In the genomic region with DNA sequence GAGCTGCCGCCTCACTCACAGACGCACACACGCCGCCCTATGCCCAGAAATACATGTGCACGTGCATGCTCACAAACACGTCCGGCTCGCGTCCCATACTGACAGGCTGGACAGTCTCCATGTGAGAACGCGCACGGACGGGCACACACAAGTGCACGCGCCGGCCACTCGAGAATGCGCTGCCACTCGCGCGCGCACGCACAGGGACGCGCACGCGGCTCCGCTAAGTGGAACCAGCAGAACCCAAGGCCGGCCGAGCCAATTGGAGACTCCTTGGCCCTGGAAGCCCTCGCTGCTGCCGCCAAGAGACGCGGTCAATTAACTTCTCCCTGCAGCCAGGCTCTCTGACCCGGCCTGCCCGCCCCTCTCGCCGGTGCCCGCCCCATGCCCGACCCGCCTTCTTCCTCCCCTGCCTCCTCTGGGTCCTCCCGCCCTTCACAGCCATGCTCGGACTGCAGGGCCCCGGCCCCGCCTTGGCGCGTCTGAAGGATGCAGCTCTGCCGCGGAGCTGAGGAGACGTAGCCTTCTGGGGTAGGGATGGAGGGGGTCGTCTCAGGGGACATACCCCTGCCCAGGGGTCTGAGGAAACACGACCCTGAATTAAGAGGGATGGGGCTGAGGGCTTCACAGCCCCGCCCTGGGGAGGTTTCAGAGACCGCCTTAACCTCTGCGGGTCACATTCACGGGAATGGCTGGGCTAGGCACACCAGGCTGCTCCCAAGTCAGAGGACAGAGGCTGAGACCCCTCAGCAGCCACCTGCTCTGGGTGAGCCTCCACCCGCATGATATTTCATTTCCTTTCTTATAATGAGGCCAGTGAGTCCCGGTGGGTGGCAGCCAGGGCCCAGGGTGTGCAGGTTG, we compare ENCODE assay signal across 8 cellular contexts. TPM values are rescaled to one million over a fixed set of nuclear protein-coding genes. Genes with fewer than 3 reads are reported as not detected.
DNase-seq lines count a peak whose midpoint lies in the region; ATAC-seq and TF ChIP-seq lines count a peak whose summit lies in the region.

No MANE protein-coding gene starts in this region.

- ATAC-seq in IMR-90 (ENCODE audit: low read depth) (peak; percentile 88), HG02981 (IDR thresholded peaks at IDR 0.05; ENCODE audit: unreplicated experiment) (no peak)

- no peaks in the 10 kb centered on the region for H3K27me3 Mint-ChIP-seq in Caco-2 (ENCODE audit: insufficient read depth, unreplicated experiment)

- 6% methylated on average over 28 of the region's 58 CpGs; no CpG with 5 or more reads in 1 of the 2 experiments for WGBS in IMR-90 (ENCODE audit: extremely low coverage in 2 of 2, insufficient read length in 1 of 2), 2 experiments
- 6% methylated on average over 58 of the region's 58 CpGs for WGBS in urinary bladder

- no peak overlapping the region for H3K27ac ChIP-seq in IMR-90 (ENCODE audit: insufficient read depth, low read length)
- no peak overlapping the region for H3K27ac ChIP-seq in muscle layer of colon (ENCODE audit: low read depth, low read length)
- no peak overlapping the region for H3K27ac ChIP-seq in urinary bladder (ENCODE audit: low read depth)

- H3K27me3 ChIP-seq in Caco-2 (replicated peaks; ENCODE audit: control insufficient read depth, insufficient read depth, low read length) = no peaks in the 10 kb centered on the region
- peaks cover 52% of the 10 kb centered on the region for H3K27me3 ChIP-seq in IMR-90 (ENCODE audit: control insufficient read depth, insufficient read depth, low read length)
- no peaks in the 10 kb centered on the region for H3K27me3 ChIP-seq in muscle layer of colon (ENCODE audit: control insufficient read depth in 1 of 2, insufficient read depth in 2 of 2, low read length in 2 of 2)

- no peak overlapping the region for H3K23ac ChIP-seq in IMR-90 (ENCODE audit: low read depth, low read length)

- H2AFZ ChIP-seq in IMR-90 (replicated peaks; ENCODE audit: low read length, poor library complexity) = peak overlapping the region; percentile 83

- no peak overlapping the region for H3K27ac Mint-ChIP-seq in Caco-2 (ENCODE audit: unreplicated experiment)

- no peak overlapping the region for H3K9ac ChIP-seq in IMR-90 (ENCODE audit: low read depth, low read length)
- no peak overlapping the region for H3K9ac ChIP-seq in muscle layer of colon (ENCODE audit: low read length)

- 0 out of 2 replicates have a peak, but pooled peaks cover 3% of the 10 kb centered on the region for H3K9me1 ChIP-seq in IMR-90 (ENCODE audit: insufficient read depth, low read length)

- no peak overlapping the region for H4K91ac ChIP-seq in IMR-90 (ENCODE audit: insufficient read depth, low read depth, low read length)

- no peak for TF ChIP-seq RAD21 in IMR-90 (IDR thresholded peaks at IDR 0.05; ENCODE audit: low read length)

- H3K4me3 ChIP-seq in Caco-2 (ENCODE audit: low read depth, low read length) (peak overlapping the region; percentile 42), IMR-90 (ENCODE audit: insufficient read depth, low read depth, low read length) (peak overlapping the region; percentile 36), WI38 (ENCODE audit: low read depth, low read length) (peak overlapping the region; percentile 51), fibroblast of pulmonary artery (replicated peaks; ENCODE audit: low read depth, low read length) (peak overlapping the region; percentile 14), muscle layer of colon (ENCODE audit: low read depth in 1 of 2, low read length in 2 of 2) (peak overlapping the region; percentile 40 to 53), urinary bladder (ENCODE audit: low read depth, low read length) (peak overlapping the region; percentile 10)

- H2AK5ac ChIP-seq in IMR-90 (ENCODE audit: low read depth, low read length) = no peak overlapping the region

- H3K4me1 ChIP-seq in Caco-2 = peaks cover 9% of the 10 kb centered on the region; the same call in 1 of the 2 replicates
- no peaks in the 10 kb centered on the region; the same call in 1 of the 2 replicates for H3K4me1 ChIP-seq in IMR-90 (ENCODE audit: control insufficient read depth, insufficient read depth, low read length)
- peaks cover 19% of the 10 kb centered on the region for H3K4me1 ChIP-seq in muscle layer of colon (ENCODE audit: insufficient read depth, low read length)
- no peaks in the 10 kb centered on the region for H3K4me1 ChIP-seq in urinary bladder (ENCODE audit: insufficient read depth)

- TF ChIP-seq CTCF in Caco-2 (IDR thresholded peaks at IDR 0.05; ENCODE audit: insufficient read depth in 1 of 2, low read depth in 1 of 2, low read length in 1 of 2, severe bottlenecking in 1 of 2, unreplicated experiment in 1 of 2) (no peak), IMR-90 (conservative IDR thresholded peaks at IDR 0.05; ENCODE audit: low read depth, low read length) (no peak), WI38 (IDR thresholded peaks at IDR 0.05; ENCODE audit: low read depth, low read length) (no peak), fibroblast of pulmonary artery (IDR thresholded peaks at IDR 0.05; ENCODE audit: low read length, missing control alignments) (no peak)

- H2AK9ac ChIP-seq in IMR-90 (replicated peaks; ENCODE audit: low read depth, low read length, poor library complexity) = peak overlapping the region; percentile 13

- CTCF ChIA-PET in Caco-2 (lab: Charles Lee) (interaction anchor here (0.7 to 1.2 kb wide), 2 partner anchors 17 to 242 kb away, joined by 5 to 6 read pairs; no protein-coding TSS in a partner anchor), IMR-90 (lab: Yijun Ruan, JAX) (interaction anchor here (1.1 kb wide), 1 partner anchor 45 kb away, joined by 5 read pairs; no protein-coding TSS in a partner anchor)

- intact Hi-C loops in Caco-2 (cut with micrococcal nuclease; ENCODE audit: unreplicated experiment) (loop anchor here (2.0 to 10.0 kb wide), 3 partner anchors 14 to 408 kb away; no protein-coding TSS in a partner anchor), IMR-90 (cut with micrococcal nuclease) (no loop called here)

- no peaks in the 10 kb centered on the region for H3K79me1 ChIP-seq in IMR-90 (ENCODE audit: low read depth in 1 of 2, low read length in 2 of 2)

- no peak overlapping the region for H3K18ac ChIP-seq in IMR-90 (ENCODE audit: low read depth, low read length)

- H3K36me3 ChIP-seq in Caco-2 (ENCODE audit: control insufficient read depth, insufficient read depth, low read length) = no peaks in the 10 kb centered on the region
- H3K36me3 ChIP-seq in IMR-90 (ENCODE audit: control insufficient read depth, insufficient read depth, low read length) = no peaks in the 10 kb centered on the region
- H3K36me3 ChIP-seq in muscle layer of colon (ENCODE audit: insufficient read depth, low read length) = no peaks in the 10 kb centered on the region
- no peaks in the 10 kb centered on the region for H3K36me3 ChIP-seq in urinary bladder (ENCODE audit: insufficient read depth)

- no peak overlapping the region for H3K14ac ChIP-seq in IMR-90 (replicated peaks; ENCODE audit: low read depth, low read length)

- H3K36me3 Mint-ChIP-seq in Caco-2 (ENCODE audit: insufficient read depth, unreplicated experiment) = no peaks in the 10 kb centered on the region

- no TSS peak for BruUV-seq in Caco-2 (replicated peaks; lab: Mats Ljungman, UMichigan)
- BruUV-seq in IMR-90 (replicated peaks; lab: Mats Ljungman, UMichigan) = no TSS peak

- no peak for TF ChIP-seq POLR2A in IMR-90 (IDR thresholded peaks at IDR 0.05; ENCODE audit: low read depth, low read length)

- no peak overlapping the region for H4K5ac ChIP-seq in IMR-90 (ENCODE audit: low read depth, low read length)

- dilution Hi-C loops in IMR-90 (cut with HindIII; ENCODE audit: low sequenced_read_pairs, unreplicated experiment) = no loop called here

- H2BK5ac ChIP-seq in IMR-90 (ENCODE audit: low read depth, low read length, poor library complexity, severe bottlenecking) = no peak overlapping the region

- no peaks in the 10 kb centered on the region for H3K9me3 Mint-ChIP-seq in Caco-2 (ENCODE audit: unreplicated experiment)

- no peak overlapping the region for H3K56ac ChIP-seq in IMR-90 (ENCODE audit: extremely low read depth, insufficient read depth, low read length)

- peak overlapping the region; percentile 65 for H3K4me2 ChIP-seq in IMR-90 (ENCODE audit: low read depth, low read length)

- no peak overlapping the region for H2BK120ac ChIP-seq in IMR-90 (ENCODE audit: low read depth, low read length)

- H3K9me3 ChIP-seq in Caco-2 = no peaks in the 10 kb centered on the region
- H3K9me3 ChIP-seq in IMR-90 (ENCODE audit: control insufficient read depth, insufficient read depth, low read length) = no peaks in the 10 kb centered on the region
- H3K9me3 ChIP-seq in muscle layer of colon (ENCODE audit: low read length) = no peaks in the 10 kb centered on the region

- POLR2A ChIA-PET in Caco-2 (lab: Charles Lee) (interaction anchor here (0.7 kb wide), 1 partner anchor 16 kb away, joined by 7 read pairs; no protein-coding TSS in a partner anchor), IMR-90 (lab: Charles Lee; ENCODE audit: unreplicated experiment) (no interaction called here)

- in situ Hi-C loops in IMR-90 (cut with MboI; ENCODE audit: low sequenced_read_pairs) = loop anchor here (25.0 kb wide), 1 partner anchor 405 kb away; a partner anchor contains a TSS

- H3K4ac ChIP-seq in IMR-90 (ENCODE audit: low read depth, low read length) = no peak overlapping the region

- DNase-seq in Caco-2 (peak; percentile 71 to 73), IMR-90 (peak; percentile 33), fibroblast of pulmonary artery (ENCODE audit: low read depth) (peak; percentile 46), NCI-H2081 treated with DMSO at 0.1 percent for 48 hours (lab: John Stamatoyannopoulos, UW) (no peak)

- H2BK20ac ChIP-seq in IMR-90 (ENCODE audit: low read depth, low read length) = no peak overlapping the region

- H3K4me3 Mint-ChIP-seq in Caco-2 (ENCODE audit: unreplicated experiment) = peak overlapping the region; percentile 58

- H2BK15ac ChIP-seq in IMR-90 (ENCODE audit: low read depth, low read length) = no peak overlapping the region

- H4K20me1 ChIP-seq in IMR-90 (ENCODE audit: insufficient read depth, low read length) = peaks cover 4% of the 10 kb centered on the region

- H4K8ac ChIP-seq in IMR-90 (ENCODE audit: low read depth in 2 of 2, low read length in 2 of 2) = no peak overlapping the region

- H3K4me1 Mint-ChIP-seq in Caco-2 (ENCODE audit: low read depth, unreplicated experiment) = peaks cover 7% of the 10 kb centered on the region

TF ChIP-seq in IMR-90, 13 proteins besides CTCF, POLR2A, EP300 and RAD21 (continues in another document):
- no peak for TF ChIP-seq MAZ (IDR thresholded peaks at IDR 0.05; ENCODE audit: borderline replicate concordance, low read depth, low read length)

RNA-seq across cellular contexts. Expression of a gene that starts 15.0 kb away (rescaled TPM):
- total RNA-seq in Caco-2 (2022) = 5.1 and 6.8 TPM in 2 replicates
- under 0.01 and 0.18 TPM in 2 replicates for total RNA-seq in IMR-90 (2012; rRNA removed)
- 0.15 and 0.56 TPM in 2 replicates for polyA plus RNA-seq in IMR-90 (2012; rRNA removed)
- 0.24 and 0.28 TPM in 2 replicates for polyA plus RNA-seq in IMR-90 (2012; cell fraction: cytosol; rRNA removed)
- 0.23 and 0.77 TPM in 2 replicates for polyA plus RNA-seq in IMR-90 (2012; cell fraction: nucleus; rRNA removed; ENCODE audit: low replicate concordance)
- total RNA-seq in urinary bladder = 11.5 TPM
- polyA plus RNA-seq in urinary bladder = 26.4 TPM

RNA-seq across cellular contexts. Expression of a gene that starts 29.3 kb away (rescaled TPM):
- total RNA-seq in Caco-2 (2022) = 13.0 and 13.8 TPM in 2 replicates
- total RNA-seq in IMR-90 (2012; rRNA removed) = not detected in 2 replicates
- 0.09 TPM in 1 of 2 replicates, not detected in the other for polyA plus RNA-seq in IMR-90 (2012; rRNA removed)
- polyA plus RNA-seq in IMR-90 (2012; cell fraction: cytosol; rRNA removed) = not detected in 2 replicates
- not detected in 2 replicates for polyA plus RNA-seq in IMR-90 (2012; cell fraction: nucleus; rRNA removed; ENCODE audit: low replicate concordance)
- 19.8 TPM for total RNA-seq in urinary bladder
- polyA plus RNA-seq in urinary bladder = 4.0 TPM

Comparison
In these comparisons a context has a peak if more than half of its experiments do, and no peak if none do; other contexts are left out.
1. RNA of a gene that starts 29.3 kb away (total RNA-seq): 19.8 TPM in urinary bladder (single experiment) and 13.0 to 13.8 TPM in Caco-2; not detected in IMR-90; every median in the first group is over 10 times any median in the second.
2. Peak in every context shown above with its lines, with median percentiles within 50 percentile points of each other: H3K4me3 ChIP-seq.